In the genomic region with DNA sequence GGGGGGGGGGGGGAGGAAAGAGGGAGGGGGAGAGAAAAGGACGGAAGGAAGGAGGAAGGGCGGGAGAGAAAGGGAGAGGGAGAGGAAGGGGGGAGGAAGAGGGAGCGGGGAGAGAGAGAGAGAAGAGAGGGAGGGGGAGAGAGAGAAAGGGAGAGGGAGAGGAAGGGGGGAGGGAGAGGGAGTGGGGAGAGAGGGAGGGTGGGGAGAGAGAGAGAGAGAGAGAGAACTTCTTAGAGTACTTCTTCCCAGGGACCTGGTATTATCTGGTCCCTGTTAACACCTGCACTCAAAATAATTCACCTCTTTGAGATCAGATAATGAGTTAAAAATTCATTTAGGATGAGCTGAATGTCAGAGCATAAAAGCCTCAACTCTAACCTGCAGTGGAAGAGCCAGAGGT, we compare ENCODE assay signal across 10 cellular contexts. TPM values are rescaled to one million over a fixed set of nuclear protein-coding genes. Genes with fewer than 3 reads are reported as not detected.
DNase-seq lines count a peak whose midpoint lies in the region; ATAC-seq, FAIRE-seq and TF ChIP-seq lines count a peak whose summit lies in the region.
"Had no signal": no experiment of that assay in that cellular context is flagged by ENCODE, and none has a peak within 500 bp of the region (broad histone marks: within the 10 kb centered on the region; RNA-seq: fewer than 3 reads in every experiment).

No MANE protein-coding gene starts in this region.

- peaks cover 4% of the 10 kb centered on the region for H3K79me1 ChIP-seq in neuronal stem cell (ENCODE audit: low read depth, low read length)

- H3K36me3 ChIP-seq in CD4-positive, CD25-positive, alpha-beta regulatory T cell (ENCODE audit: control insufficient read depth, insufficient read depth, low read length): peaks cover 32% of the 10 kb centered on the region
- H3K36me3 ChIP-seq in OCI-LY7 (ENCODE audit: insufficient read depth, low read length) (peaks cover 44% of the 10 kb centered on the region), endothelial cell of umbilical vein (ENCODE audit: control insufficient read depth in 2 of 2, extremely low read depth in 1 of 2, insufficient read depth in 2 of 2, low read length in 2 of 2) (peaks cover 15 to 31% of the 10 kb centered on the region in 2 experiments), neuronal stem cell (replicated peaks in 1 of 2; ENCODE audit: control insufficient read depth in 2 of 2, insufficient read depth in 2 of 2, low read length in 2 of 2) (peaks cover 26 to 46% of the 10 kb centered on the region in 2 donors)

- no peak overlapping the region for H4K8ac ChIP-seq in neuronal stem cell (ENCODE audit: low read depth, low read length)

- FAIRE-seq in endothelial cell of umbilical vein (lab: Jason Lieb, UNC): no peak

- H3K27ac Mint-ChIP-seq in CD4-positive, CD25-positive, alpha-beta regulatory T cell: peak overlapping the region in 2 of 3 donors; percentile 94 to 97

- DNase-seq in CD4-positive, CD25-positive, alpha-beta regulatory T cell: no peak
- DNase-seq in OCI-LY7 (ENCODE audit: low spot score) (no peak), endothelial cell of umbilical vein (ENCODE audit: low read depth, low spot score) (peak; percentile 7), neuronal stem cell (ENCODE audit: low spot score) (no peak), cerebellar cortex (ENCODE audit: low spot score) (no peak), NCI-H2107 (lab: John Stamatoyannopoulos, UW) (no peak), ecto neural progenitor cell (ENCODE audit: low spot score) (no peak)
- DNase-seq: NCI-H524 had no signal

- H3K4me1 Mint-ChIP-seq in CD4-positive, CD25-positive, alpha-beta regulatory T cell: peaks cover 4 to 37% (median 15%) of the 10 kb centered on the region in 4 donors

- TF ChIP-seq POLR2A in endothelial cell of umbilical vein (IDR thresholded peaks at IDR 0.05; ENCODE audit: low read depth, low read length): no peak

- no peak overlapping the region for H3K4ac ChIP-seq in neuronal stem cell (ENCODE audit: low read length)

- H3K23ac ChIP-seq in neuronal stem cell (ENCODE audit: low read depth, low read length, poor library complexity): no peak overlapping the region

- intact Hi-C loops in OCI-LY7 (cut with micrococcal nuclease; ENCODE audit: unreplicated experiment): loop anchor here (2.0 to 5.0 kb wide), 4 partner anchors 71 to 478 kb away; a partner anchor contains a TSS
- intact Hi-C loops in endothelial cell of umbilical vein (cut with micrococcal nuclease): loop anchor here (2.0 to 5.0 kb wide), 3 partner anchors 333 to 478 kb away; a partner anchor contains a TSS

- no peak overlapping the region for H2AFZ ChIP-seq in OCI-LY7 (ENCODE audit: low read length)
- H2AFZ ChIP-seq in endothelial cell of umbilical vein (ENCODE audit: low read depth, low read length): no peak overlapping the region
- no peak overlapping the region for H2AFZ ChIP-seq in neuronal stem cell (ENCODE audit: low read length)

- peaks cover 24% of the 10 kb centered on the region for H3K79me2 ChIP-seq in OCI-LY7 (ENCODE audit: insufficient read depth, low read depth, low read length)
- H3K79me2 ChIP-seq in endothelial cell of umbilical vein (ENCODE audit: control insufficient read depth, insufficient read depth, low read length): peaks cover 41% of the 10 kb centered on the region

- H3K27ac ChIP-seq in CD4-positive, CD25-positive, alpha-beta regulatory T cell (ENCODE audit: insufficient read depth, low read length, poor library complexity, severe bottlenecking): peak overlapping the region; percentile 24
- H3K27ac ChIP-seq in OCI-LY7 (ENCODE audit: low read depth, low read length, poor library complexity, severe bottlenecking) (no peak overlapping the region), endothelial cell of umbilical vein (ENCODE audit: insufficient read depth, low read depth, low read length) (no peak overlapping the region), neuronal stem cell (replicated peaks; ENCODE audit: low read length) (no peak overlapping the region)

- peaks cover 6% of the 10 kb centered on the region for H3K36me3 Mint-ChIP-seq in CD4-positive, CD25-positive, alpha-beta regulatory T cell

- no peaks in the 10 kb centered on the region for H3K27me3 Mint-ChIP-seq in CD4-positive, CD25-positive, alpha-beta regulatory T cell

- no peak overlapping the region for H4K91ac ChIP-seq in neuronal stem cell (ENCODE audit: low read depth, low read length, poor library complexity)

- H2BK5ac ChIP-seq in neuronal stem cell (ENCODE audit: low read length): no peak overlapping the region

- dilution Hi-C loops in endothelial cell of umbilical vein (cut with MboI; ENCODE audit: extremely low pct_ligation_motif_present, low sequenced_read_pairs): no loop called here

- CTCF ChIA-PET in OCI-LY7 (lab: Charles Lee; ENCODE audit: unreplicated experiment) (no interaction called here), endothelial cell of umbilical vein (lab: Charles Lee) (interaction anchor here (2.4 kb wide), 1 partner anchor 56 kb away, joined by 9 read pairs; no protein-coding TSS in a partner anchor)

- TF ChIP-seq CTCF in OCI-LY7 (conservative IDR thresholded peaks at IDR 0.05; ENCODE audit: low read length) (no peak), endothelial cell of umbilical vein (IDR thresholded peaks at IDR 0.05; ENCODE audit: extremely low read depth in 1 of 2, insufficient read depth in 1 of 2, low read depth in 1 of 2, low read length in 2 of 2) (no peak)

- H2BK15ac ChIP-seq in neuronal stem cell (ENCODE audit: low read length): no peak overlapping the region

- H2BK120ac ChIP-seq in neuronal stem cell (ENCODE audit: low read depth, low read length): no peak overlapping the region

- H3K4me1 ChIP-seq in CD4-positive, CD25-positive, alpha-beta regulatory T cell (ENCODE audit: control insufficient read depth, insufficient read depth, low read length, poor library complexity, severe bottlenecking): peaks cover 22% of the 10 kb centered on the region
- peaks cover 20% of the 10 kb centered on the region for H3K4me1 ChIP-seq in OCI-LY7 (ENCODE audit: insufficient read depth, low read length, poor library complexity, severe bottlenecking)
- peaks cover 25% of the 10 kb centered on the region for H3K4me1 ChIP-seq in endothelial cell of umbilical vein (ENCODE audit: control insufficient read depth, extremely low read depth, insufficient read depth, low read length)
- H3K4me1 ChIP-seq in neuronal stem cell (ENCODE audit: control insufficient read depth in 2 of 2, insufficient read depth in 1 of 2, low read depth in 1 of 2, low read length in 2 of 2): peaks cover 3 to 8% of the 10 kb centered on the region in 2 donors

- no peaks in the 10 kb centered on the region for H3K9me2 ChIP-seq in OCI-LY7 (ENCODE audit: insufficient read depth, low read length)

- H3K9me1 ChIP-seq in endothelial cell of umbilical vein (replicated peaks; ENCODE audit: control insufficient read depth, extremely low read depth, insufficient read depth, low read length): no peaks in the 10 kb centered on the region

- no peak overlapping the region for H3K18ac ChIP-seq in neuronal stem cell (ENCODE audit: low read length)

- no peaks in the 10 kb centered on the region for H3K27me3 ChIP-seq in CD4-positive, CD25-positive, alpha-beta regulatory T cell (ENCODE audit: control insufficient read depth, insufficient read depth, low read length)
- peaks cover 0 to under 1% of the 10 kb centered on the region in 2 experiments for H3K27me3 ChIP-seq in endothelial cell of umbilical vein (ENCODE audit: control insufficient read depth in 2 of 2, insufficient read depth in 2 of 2, low read length in 2 of 2)
- H3K27me3 ChIP-seq in neuronal stem cell (ENCODE audit: control insufficient read depth in 3 of 3, insufficient read depth in 3 of 3, low read depth in 1 of 3, low read length in 3 of 3): peaks cover 0 to 9% (median 0%) of the 10 kb centered on the region in 3 experiments

- POLR2A ChIA-PET in OCI-LY7 (lab: Charles Lee): interaction anchor here (0.7 kb wide), 1 partner anchor 388 kb away, joined by 3 read pairs; no protein-coding TSS in a partner anchor
- POLR2A ChIA-PET in endothelial cell of umbilical vein (lab: Charles Lee): interaction anchor here (2.2 kb wide), 1 partner anchor 10 kb away, joined by 8 read pairs; no protein-coding TSS in a partner anchor

- H2AK5ac ChIP-seq in neuronal stem cell (ENCODE audit: low read depth, low read length): no peak overlapping the region

- BruUV-seq in OCI-LY7 (replicated peaks; lab: Mats Ljungman, UMichigan) (no TSS peak), endothelial cell of umbilical vein (replicated peaks; lab: Mats Ljungman, UMichigan) (no TSS peak)

- H3K14ac ChIP-seq in neuronal stem cell (ENCODE audit: low read length): no peak overlapping the region

- peak overlapping the region; percentile 97 for H3K4me3 ChIP-seq in CD4-positive, CD25-positive, alpha-beta regulatory T cell (ENCODE audit: low read depth, low read length)
- H3K4me3 ChIP-seq in OCI-LY7 (ENCODE audit: low read depth, low read length, poor library complexity, severe bottlenecking) (peak overlapping the region; percentile 91), endothelial cell of umbilical vein (replicated peaks in 1 of 3; ENCODE audit: insufficient read depth in 1 of 3, low read depth in 1 of 3, low read length in 3 of 3) (peak overlapping the region; percentile 84 to 99 (median 85)), neuronal stem cell (ENCODE audit: low read length in 2 of 2) (peak overlapping the region; percentile 91 to 99)

- no peak overlapping the region for H2BK12ac ChIP-seq in neuronal stem cell (ENCODE audit: low read length)

- H4K20me1 ChIP-seq in OCI-LY7 (ENCODE audit: insufficient read depth, low read length): peaks cover 6% of the 10 kb centered on the region; the same call in 1 of the 2 replicates
- no peaks in the 10 kb centered on the region for H4K20me1 ChIP-seq in endothelial cell of umbilical vein (replicated peaks; ENCODE audit: control insufficient read depth, extremely low read depth, insufficient read depth, low read length)

- WGBS in neuronal stem cell (ENCODE audit: extremely low coverage in 2 of 2, insufficient read length in 2 of 2, insufficient replicate concordance in 1 of 2), 2 donors: no CpG with 5 or more reads among the region's 3 CpGs

- H3K9me3 Mint-ChIP-seq in CD4-positive, CD25-positive, alpha-beta regulatory T cell: peaks cover 0 to 2% (median 0%) of the 10 kb centered on the region in 7 donors

- no peaks in the 10 kb centered on the region for H3K9me3 ChIP-seq in CD4-positive, CD25-positive, alpha-beta regulatory T cell (ENCODE audit: control insufficient read depth in 2 of 2, low read length in 2 of 2)
- H3K9me3 ChIP-seq in OCI-LY7 (ENCODE audit: low read length): no peaks in the 10 kb centered on the region
- no peaks in the 10 kb centered on the region for H3K9me3 ChIP-seq in endothelial cell of umbilical vein (replicated peaks; ENCODE audit: control insufficient read depth, insufficient read depth, low read length)
- no peaks in the 10 kb centered on the region for H3K9me3 ChIP-seq in neuronal stem cell (replicated peaks in 1 of 2; ENCODE audit: control insufficient read depth in 2 of 2, insufficient read depth in 1 of 2, low read depth in 1 of 2, low read length in 2 of 2)

- H3K4me3 Mint-ChIP-seq in CD4-positive, CD25-positive, alpha-beta regulatory T cell: peak overlapping the region; percentile 90 to 95 (median 94)

- peak overlapping the region; percentile 99 for H3K4me2 ChIP-seq in OCI-LY7 (ENCODE audit: low read length)
- H3K4me2 ChIP-seq in endothelial cell of umbilical vein (ENCODE audit: insufficient read depth, low read length): peak overlapping the region; percentile 94
- peak overlapping the region; percentile 81 for H3K4me2 ChIP-seq in neuronal stem cell (ENCODE audit: insufficient read depth, low read length, poor library complexity, severe bottlenecking)

- peak overlapping the region; percentile 98 for H3K9ac ChIP-seq in endothelial cell of umbilical vein (replicated peaks; ENCODE audit: extremely low read depth, insufficient read depth, low read length)
- H3K9ac ChIP-seq in neuronal stem cell (ENCODE audit: low read depth, low read length, poor library complexity): no peak overlapping the region

- no peak for ATAC-seq in CD4-positive, CD25-positive, alpha-beta regulatory T cell (ENCODE audit: low read depth in 2 of 2)
- no peak for ATAC-seq in GM18867 (IDR thresholded peaks at IDR 0.05; ENCODE audit: unreplicated experiment)

RNA-seq across cellular contexts. Expression of a gene that starts 1.1 kb away (rescaled TPM):
- 72.2 TPM for total RNA-seq in CD4-positive, CD25-positive, alpha-beta regulatory T cell
- 100 to 1,000 TPM; 139 to 155 (median 151) TPM for polyA plus RNA-seq in CD4-positive, CD25-positive, alpha-beta regulatory T cell
- 131 and 132 TPM in 2 replicates for total RNA-seq in OCI-LY7 (2014; rRNA removed; shearing (Covaris generic))
- total RNA-seq in OCI-LY7 (2022) (104 and 111 TPM in 2 replicates), endothelial cell of umbilical vein (230 and 231 TPM in 2 replicates)
- polyA plus RNA-seq in endothelial cell of umbilical vein: 245 and 250 TPM in 2 replicates
- 258 and 279 TPM in 2 replicates for polyA plus RNA-seq in endothelial cell of umbilical vein (2011; cell fraction: cytosol; rRNA removed)
- 243 and 264 TPM in 2 replicates for polyA plus RNA-seq in endothelial cell of umbilical vein (2011; cell fraction: nucleus; rRNA removed)
- 200 and 205 TPM in 2 replicates for polyA plus RNA-seq in endothelial cell of umbilical vein (2012)
- polyA minus RNA-seq in endothelial cell of umbilical vein: 334 and 340 TPM in 2 replicates
- 118 TPM for polyA minus RNA-seq in endothelial cell of umbilical vein (2011; cell fraction: cytosol; rRNA and poly(A)+ RNA removed)
- polyA minus RNA-seq in endothelial cell of umbilical vein (2011; cell fraction: nucleus; rRNA and poly(A)+ RNA removed): 181 and 183 TPM in 2 replicates
- 103 TPM for polyA plus RNA-seq in neuronal stem cell (2013, experiment 1 of 2)
- 99.6 TPM for polyA plus RNA-seq in neuronal stem cell (2013, experiment 2 of 2)

RNA-seq across cellular contexts. Expression of a gene that starts 27.1 kb away (rescaled TPM):
- 1.1 TPM for total RNA-seq in CD4-positive, CD25-positive, alpha-beta regulatory T cell
- polyA plus RNA-seq in CD4-positive, CD25-positive, alpha-beta regulatory T cell: under 1 TPM in 3 of 4 donors, not detected in 1; 0.47 to 0.92 (median 0.78) TPM
- 0.32 TPM in 1 of 2 replicates, not detected in the other for total RNA-seq in OCI-LY7 (2014; rRNA removed; shearing (Covaris generic))
- total RNA-seq in OCI-LY7 (2022) (0.42 and 0.77 TPM in 2 replicates), endothelial cell of umbilical vein (not detected in 2 replicates)
- 0.06 TPM in 1 of 2 replicates, not detected in the other for polyA plus RNA-seq in endothelial cell of umbilical vein
- not detected in 2 replicates for polyA plus RNA-seq in endothelial cell of umbilical vein (2011; cell fraction: cytosol; rRNA removed)
- polyA plus RNA-seq in endothelial cell of umbilical vein (2011; cell fraction: nucleus; rRNA removed): 0.49 and 35.3 TPM in 2 replicates
- not detected in 2 replicates for polyA plus RNA-seq in endothelial cell of umbilical vein (2012)
- not detected in 2 replicates for polyA minus RNA-seq in endothelial cell of umbilical vein
- polyA minus RNA-seq in endothelial cell of umbilical vein (2011; cell fraction: cytosol; rRNA and poly(A)+ RNA removed): not detected
- 0.67 TPM in 1 of 2 replicates, not detected in the other for polyA minus RNA-seq in endothelial cell of umbilical vein (2011; cell fraction: nucleus; rRNA and poly(A)+ RNA removed)
- not detected for polyA plus RNA-seq in neuronal stem cell (2013, experiment 1 of 2)
- 0.21 TPM for polyA plus RNA-seq in neuronal stem cell (2013, experiment 2 of 2)
- total RNA-seq: glomerular endothelial cell had no signal
